In genomic region chr2:219001100-219001576, GRCh38 we compare ENCODE assay signal across 14 cellular contexts. TPM values are rescaled to one million over a fixed set of nuclear protein-coding genes. Genes with fewer than 3 reads are reported as not detected.
DNase-seq lines count a peak whose midpoint lies in the region; ATAC-seq and TF ChIP-seq lines count a peak whose summit lies in the region.
"Had no signal": no experiment of that assay in that cellular context is flagged by ENCODE, and none has a peak within 500 bp of the region (broad histone marks: within the 10 kb centered on the region; RNA-seq: fewer than 3 reads in every experiment).

No MANE protein-coding gene starts in this region.

- H3K27me3 Mint-ChIP-seq in CD4-positive, alpha-beta T cell, result peaks cover 84% of the 10 kb centered on the region
- peaks cover 99% of the 10 kb centered on the region for H3K27me3 Mint-ChIP-seq in H9 (ENCODE audit: low read depth)

- H3K14ac ChIP-seq in H9 (ENCODE audit: insufficient read depth, low read length) (no peak overlapping the region; the same call in 1 of the 2 replicates), neuronal stem cell (ENCODE audit: low read length) (no peak overlapping the region)

- H2AFZ ChIP-seq in H9 (ENCODE audit: low read length) (no peak overlapping the region), neuronal stem cell (ENCODE audit: low read length) (peak overlapping the region; percentile 73)

- H3K4me1 ChIP-seq in H9 (ENCODE audit: insufficient read depth, low read length) (peaks cover 9% of the 10 kb centered on the region; the same call in 1 of the 2 replicates), endocrine pancreas (ENCODE audit: control insufficient read depth, insufficient read depth, low read length) (no peaks in the 10 kb centered on the region), neuronal stem cell (ENCODE audit: control insufficient read depth in 2 of 2, insufficient read depth in 1 of 2, low read depth in 1 of 2, low read length in 2 of 2) (peaks cover 9 to 21% of the 10 kb centered on the region in 2 donors)

- H3K18ac ChIP-seq in H9 (ENCODE audit: insufficient read length, low read depth, low read length), result no peak overlapping the region
- peak overlapping the region; percentile 57 for H3K18ac ChIP-seq in neuronal stem cell (ENCODE audit: low read length)

- H3K36me3 Mint-ChIP-seq in CD4-positive, alpha-beta T cell (ENCODE audit: low read depth), result no peaks in the 10 kb centered on the region
- no peaks in the 10 kb centered on the region; a peak in 1 of 7 replicates for H3K36me3 Mint-ChIP-seq in H9 (ENCODE audit: insufficient read depth in 1 of 3, low read depth in 3 of 3)
- H3K36me3 Mint-ChIP-seq: mesothelial cell of epicardium had no signal

- H3K23me2 ChIP-seq in H9 (ENCODE audit: insufficient read length, low read depth, low read length, poor library complexity, severe bottlenecking), result peaks cover 10% of the 10 kb centered on the region

- H3K79me1 ChIP-seq in H9 (ENCODE audit: insufficient read depth, low read depth, low read length, poor library complexity, severe bottlenecking) (no peaks in the 10 kb centered on the region), neuronal stem cell (ENCODE audit: low read depth, low read length) (no peaks in the 10 kb centered on the region)

- H3K27ac Mint-ChIP-seq in CD4-positive, alpha-beta T cell, result no peak overlapping the region
- no peak overlapping the region for H3K27ac Mint-ChIP-seq in H9
- H3K27ac Mint-ChIP-seq: activated T-helper 17 cell treated with anti-CD3 and anti-CD28 coated beads, Interleukin-2, amount 50 U/mL, for 72 hours; mesothelial cell of epicardium had no signal

- H3K9ac ChIP-seq in H9 (ENCODE audit: extremely low read depth, insufficient read length, low read length) (no peak overlapping the region), endocrine pancreas (ENCODE audit: control insufficient read depth, insufficient read depth, low read length) (peak overlapping the region; percentile 23), neuronal stem cell (ENCODE audit: low read depth, low read length, poor library complexity) (no peak overlapping the region)

- H3K36me3 ChIP-seq in endocrine pancreas (ENCODE audit: control insufficient read depth, insufficient read depth, low read length), result no peaks in the 10 kb centered on the region
- H3K36me3 ChIP-seq in neuronal stem cell (replicated peaks in 1 of 2; ENCODE audit: control insufficient read depth in 2 of 2, insufficient read depth in 2 of 2, low read length in 2 of 2), result no peaks in the 10 kb centered on the region
- H3K36me3 ChIP-seq: esophagus muscularis mucosa had no signal

- H3K9me3 ChIP-seq in CD4-positive, alpha-beta T cell (ENCODE audit: control insufficient read depth, low read length), result no peaks in the 10 kb centered on the region
- H3K9me3 ChIP-seq in H9 (ENCODE audit: control insufficient read depth, low read depth, low read length), result no peaks in the 10 kb centered on the region
- H3K9me3 ChIP-seq in endocrine pancreas (ENCODE audit: control insufficient read depth, low read length), result no peaks in the 10 kb centered on the region
- peaks cover 0 to 1% of the 10 kb centered on the region in 2 donors for H3K9me3 ChIP-seq in neuronal stem cell (replicated peaks in 1 of 2; ENCODE audit: control insufficient read depth in 2 of 2, insufficient read depth in 1 of 2, low read depth in 1 of 2, low read length in 2 of 2)
- H3K9me3 ChIP-seq: esophagus muscularis mucosa had no signal

- ATAC-seq in CD4-positive, alpha-beta T cell (ENCODE audit: poor library complexity), result no peak
- ATAC-seq: sciatic nerve had no signal

- H4K91ac ChIP-seq in H9 (ENCODE audit: insufficient read length, low read depth, low read length) (no peak overlapping the region), neuronal stem cell (ENCODE audit: low read depth, low read length, poor library complexity) (no peak overlapping the region)

- H3K9me3 Mint-ChIP-seq in CD4-positive, alpha-beta T cell, result no peaks in the 10 kb centered on the region
- peaks cover 0 to 3% of the 10 kb centered on the region in 2 experiments; a peak in 1 of 5 replicates for H3K9me3 Mint-ChIP-seq in H9
- H3K9me3 Mint-ChIP-seq: activated T-helper 17 cell treated with anti-CD3 and anti-CD28 coated beads, Interleukin-2, amount 50 U/mL, for 72 hours; mesothelial cell of epicardium had no signal

- DNase-seq in CD4-positive, alpha-beta T cell, result no peak
- DNase-seq in H9 (no peak), neuronal stem cell (ENCODE audit: low spot score) (no peak), ureter (ENCODE audit: low spot score) (no peak), mucosa of gallbladder (ENCODE audit: low spot score) (no peak), NCI-H2107 (lab: John Stamatoyannopoulos, UW) (no peak), SKM-1 (lab: John Stamatoyannopoulos, UW; ENCODE audit: unreplicated experiment) (no peak)
- DNase-seq: T-helper 1 cell had no signal

- TF ChIP-seq CTCF in CD4-positive, alpha-beta T cell (IDR thresholded peaks at IDR 0.05), result no peak
- no peak for TF ChIP-seq CTCF in H9 (conservative IDR thresholded peaks at IDR 0.05)

- peaks cover 16% of the 10 kb centered on the region for H3K4me1 Mint-ChIP-seq in CD4-positive, alpha-beta T cell (ENCODE audit: low read depth)
- H3K4me1 Mint-ChIP-seq in H9, result peaks cover 31 to 41% of the 10 kb centered on the region in 2 experiments

- H2AK5ac ChIP-seq in H9 (ENCODE audit: insufficient read length, low read length), result no peak overlapping the region
- H2AK5ac ChIP-seq in neuronal stem cell (ENCODE audit: low read depth, low read length), result peak overlapping the region; percentile 1

- H3K4me3 Mint-ChIP-seq in CD4-positive, alpha-beta T cell, result peak overlapping the region; percentile 45
- H3K4me3 Mint-ChIP-seq in H9, result peak overlapping the region in 1 of 2 experiments; percentile 50; a peak in 1 of 5 replicates

- H3K79me2 ChIP-seq in H9 (ENCODE audit: insufficient read depth, low read length), result no peaks in the 10 kb centered on the region

- no peak overlapping the region for H2BK5ac ChIP-seq in H9 (ENCODE audit: insufficient read length, low read length)
- no peak overlapping the region for H2BK5ac ChIP-seq in neuronal stem cell (ENCODE audit: low read length)

- H2BK12ac ChIP-seq in H9 (ENCODE audit: insufficient read length, low read depth, low read length), result no peak overlapping the region
- H2BK12ac ChIP-seq in neuronal stem cell (ENCODE audit: low read length), result no peak overlapping the region

- H3T11ph ChIP-seq in H9 (ENCODE audit: low read length), result no peak overlapping the region

- H4K8ac ChIP-seq in H9 (replicated peaks; ENCODE audit: insufficient read length, low read depth, low read length) (no peak overlapping the region), neuronal stem cell (ENCODE audit: low read depth, low read length) (no peak overlapping the region)

- no peak overlapping the region for H2BK120ac ChIP-seq in H9 (ENCODE audit: low read depth, low read length, poor library complexity, severe bottlenecking)
- no peak overlapping the region for H2BK120ac ChIP-seq in neuronal stem cell (ENCODE audit: low read depth, low read length)

- POLR2A ChIA-PET in CD4-positive, alpha-beta T cell (lab: Charles Lee), result no interaction called here

- H4K5ac ChIP-seq in H9 (ENCODE audit: insufficient read length, low read depth, low read length), result no peak overlapping the region

- H2BK15ac ChIP-seq in H9 (ENCODE audit: low read depth, low read length) (no peak overlapping the region), neuronal stem cell (ENCODE audit: low read length) (no peak overlapping the region)

- no peak overlapping the region for H3K56ac ChIP-seq in H9 (ENCODE audit: insufficient read length, low read depth, low read length)

- H4K20me1 ChIP-seq in H9 (ENCODE audit: control insufficient read depth, insufficient read depth, insufficient read length), result no peaks in the 10 kb centered on the region

- no peak overlapping the region for H2BK20ac ChIP-seq in H9 (ENCODE audit: low read depth, low read length, poor library complexity, severe bottlenecking)

- no peak overlapping the region for H3K4me3 ChIP-seq in endocrine pancreas (ENCODE audit: control insufficient read depth, insufficient read depth, low read length)
- no peak overlapping the region for H3K4me3 ChIP-seq in neuronal stem cell (ENCODE audit: low read length in 2 of 2)

- H3K4me2 ChIP-seq in H9 (ENCODE audit: insufficient read depth, insufficient read length, low read length) (peak overlapping the region; percentile 36), neuronal stem cell (ENCODE audit: insufficient read depth, low read length, poor library complexity, severe bottlenecking) (no peak overlapping the region)

- H3K4ac ChIP-seq in H9 (ENCODE audit: low read depth, low read length) (no peak overlapping the region), neuronal stem cell (ENCODE audit: low read length) (no peak overlapping the region)

- H3K27ac ChIP-seq in CD4-positive, alpha-beta T cell (ENCODE audit: low read depth, low read length), result no peak overlapping the region
- no peak overlapping the region for H3K27ac ChIP-seq in H9 (ENCODE audit: insufficient read length, low read depth, low read length)
- H3K27ac ChIP-seq in neuronal stem cell (replicated peaks; ENCODE audit: low read length), result no peak overlapping the region
- H3K27ac ChIP-seq: esophagus muscularis mucosa had no signal

- peaks cover 81% of the 10 kb centered on the region for H3K27me3 ChIP-seq in CD4-positive, alpha-beta T cell (ENCODE audit: control insufficient read depth, insufficient read depth, low read length)
- H3K27me3 ChIP-seq in H9 (ENCODE audit: insufficient read depth, low read length) (peaks cover 77% of the 10 kb centered on the region), endocrine pancreas (ENCODE audit: control insufficient read depth, insufficient read depth, low read length) (no peaks in the 10 kb centered on the region), neuronal stem cell (ENCODE audit: control insufficient read depth in 3 of 3, insufficient read depth in 3 of 3, low read depth in 1 of 3, low read length in 3 of 3) (peaks cover 34 to 95% (median 94%) of the 10 kb centered on the region in 3 experiments)

- WGBS in H9 (ENCODE audit: extremely low coverage, insufficient read length, low lambda C conversion rate), result no CpG with 5 or more reads among the region's 26 CpGs
- WGBS in neuronal stem cell (ENCODE audit: extremely low coverage in 2 of 2, insufficient read length in 2 of 2, insufficient replicate concordance in 1 of 2), 2 donors, result no CpG with 5 or more reads among the region's 26 CpGs

- intact Hi-C loops in CD4-positive, alpha-beta T cell (cut with DNase I, micrococcal nuclease), result no loop called here

- CTCF ChIA-PET in CD4-positive, alpha-beta T cell (lab: Charles Lee), result interaction anchor here (1.4 to 1.5 kb wide), 2 partner anchors 21 to 29 kb away, joined by 4 to 7 read pairs; no protein-coding TSS in a partner anchor

- H3K23ac ChIP-seq in H9 (ENCODE audit: insufficient read length, low read depth, low read length) (no peak overlapping the region), neuronal stem cell (ENCODE audit: low read depth, low read length, poor library complexity) (peak overlapping the region; percentile 99)

RNA-seq across cellular contexts. Expression of gene CRYBA2, which starts 7.9 kb away (rescaled TPM):
- total RNA-seq in CD4-positive, alpha-beta T cell, result not detected
- total RNA-seq in H9 (2021), result not detected in 2 replicates
- not detected for polyA plus RNA-seq in neuronal stem cell (2013, experiment 1 of 2)
- not detected for polyA plus RNA-seq in neuronal stem cell (2013, experiment 2 of 2)
- not detected for total RNA-seq in ureter
- total RNA-seq in mucosa of gallbladder, result not detected
- total RNA-seq: activated T-helper 17 cell treated with anti-CD3 and anti-CD28 coated beads, Interleukin-2, amount 50 U/mL, for 72 hours; esophagus muscularis mucosa; mesothelial cell of epicardium; sciatic nerve; subcutaneous adipose tissue had no signal

RNA-seq across cellular contexts. Expression of gene FEV, which starts 16.2 kb away (rescaled TPM):
- not detected for total RNA-seq in CD4-positive, alpha-beta T cell
- total RNA-seq in H9 (2021), result not detected in 2 replicates
- polyA plus RNA-seq in neuronal stem cell (2013, experiment 1 of 2), result not detected
- polyA plus RNA-seq in neuronal stem cell (2013, experiment 2 of 2), result not detected
- not detected for total RNA-seq in ureter
- total RNA-seq in mucosa of gallbladder, result not detected
- total RNA-seq: activated T-helper 17 cell treated with anti-CD3 and anti-CD28 coated beads, Interleukin-2, amount 50 U/mL, for 72 hours; esophagus muscularis mucosa; sciatic nerve; subcutaneous adipose tissue had no signal

RNA-seq across cellular contexts. Expression of gene CFAP65, which starts 40.2 kb away (rescaled TPM):
- not detected for total RNA-seq in CD4-positive, alpha-beta T cell
- total RNA-seq in H9 (2021) (0.18 and 0.20 TPM in 2 replicates), ureter (not detected), mucosa of gallbladder (0.29 TPM)
- polyA plus RNA-seq in neuronal stem cell (2013, experiment 1 of 2), result 0.26 TPM
- polyA plus RNA-seq in neuronal stem cell (2013, experiment 2 of 2), result 0.26 TPM
- total RNA-seq: activated T-helper 17 cell treated with anti-CD3 and anti-CD28 coated beads, Interleukin-2, amount 50 U/mL, for 72 hours; esophagus muscularis mucosa; mesothelial cell of epicardium; subcutaneous adipose tissue had no signal

RNA-seq across cellular contexts. Expression of gene CDK5R2, which starts 41.7 kb away (rescaled TPM):
- not detected for total RNA-seq in CD4-positive, alpha-beta T cell
- total RNA-seq in H9 (2021) (0.11 and 0.26 TPM in 2 replicates), ureter (not detected), mucosa of gallbladder (0.14 TPM)
- 0.10 TPM for polyA plus RNA-seq in neuronal stem cell (2013, experiment 1 of 2)
- 0.10 TPM for polyA plus RNA-seq in neuronal stem cell (2013, experiment 2 of 2)
- total RNA-seq: activated T-helper 17 cell treated with anti-CD3 and anti-CD28 coated beads, Interleukin-2, amount 50 U/mL, for 72 hours; sciatic nerve; subcutaneous adipose tissue had no signal

RNA-seq across cellular contexts. Expression of gene IHH, which starts 59.6 kb away (rescaled TPM):
- total RNA-seq in CD4-positive, alpha-beta T cell, result not detected
- total RNA-seq in H9 (2021), result 0.11 TPM in 1 of 2 replicates, not detected in the other
- polyA plus RNA-seq in neuronal stem cell (2013, experiment 1 of 2), result not detected
- polyA plus RNA-seq in neuronal stem cell (2013, experiment 2 of 2), result not detected
- total RNA-seq in ureter, result not detected
- total RNA-seq in mucosa of gallbladder, result 12.8 TPM
- total RNA-seq: esophagus muscularis mucosa had no signal
